ENCODE assay signal across 1 cellular context in the genomic region with DNA sequence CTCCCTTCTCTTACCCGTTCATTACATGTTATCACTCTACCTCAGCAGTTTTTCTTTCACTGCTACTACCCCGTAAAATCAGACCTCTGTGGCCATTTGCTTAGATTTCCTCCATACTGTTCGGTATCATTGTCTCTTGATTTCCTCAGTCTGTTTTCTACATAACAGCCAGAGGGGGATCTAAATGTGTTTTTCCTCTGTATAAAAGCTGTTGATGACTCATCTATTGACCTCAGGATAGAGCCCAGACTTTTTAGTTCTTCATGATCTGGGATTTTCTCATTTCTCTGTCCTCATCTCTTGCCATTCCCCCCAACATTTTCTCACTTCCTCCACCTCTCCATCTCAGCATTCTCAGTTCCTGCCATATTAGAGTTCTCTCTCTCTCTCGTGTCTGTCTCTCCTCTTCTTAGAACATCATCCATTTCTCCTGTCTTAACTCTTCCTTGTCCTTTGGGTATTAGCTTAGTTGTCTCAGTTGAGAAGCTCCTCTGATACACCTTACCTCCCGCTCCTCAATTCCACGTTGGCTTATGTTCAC.
TF ChIP-seq lines count a peak whose summit lies in the region.

No MANE protein-coding gene starts in this region.

TF ChIP-seq in IMR-90, 13 proteins besides CTCF, POLR2A, EP300 and RAD21:
- peak; percentile 67 for TF ChIP-seq FOS (IDR thresholded peaks at IDR 0.05; ENCODE audit: low read depth, low read length)
- no peak for TF ChIP-seq SMC3 (IDR thresholded peaks at IDR 0.05; ENCODE audit: low read depth, low read length)
TF ChIP-seq in IMR-90: peak in this region for 1.
